In the genomic region with DNA sequence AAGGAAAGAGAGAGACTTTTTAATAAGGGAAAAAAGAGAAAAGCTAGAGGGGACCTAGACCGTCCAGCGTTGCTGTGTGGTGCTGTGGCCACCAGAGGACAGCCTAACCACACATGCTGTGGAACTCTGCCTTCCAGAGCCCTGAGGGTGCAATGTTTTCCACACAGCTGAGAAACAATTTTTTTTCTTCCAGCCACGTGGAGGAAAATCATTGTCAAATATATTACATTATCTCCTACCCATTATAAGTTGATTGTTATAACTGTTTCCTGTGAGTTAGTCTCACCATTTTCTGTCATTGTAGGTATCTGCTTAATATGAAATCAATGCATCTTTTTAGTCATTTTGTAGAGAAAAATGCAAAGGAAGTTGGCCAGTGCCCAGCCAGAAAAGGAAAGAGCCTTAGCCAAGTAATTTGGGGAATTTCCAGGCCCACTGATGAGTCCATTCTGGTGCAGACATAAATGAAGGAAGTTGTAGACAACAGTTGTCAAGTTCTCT, we compare ENCODE assay signal across 8 cellular contexts. TPM values are rescaled to one million over a fixed set of nuclear protein-coding genes. Genes with fewer than 3 reads are reported as not detected.
DNase-seq lines count a peak whose midpoint lies in the region; ATAC-seq, FAIRE-seq and TF ChIP-seq lines count a peak whose summit lies in the region.

No MANE protein-coding gene starts in this region.

- H3K27ac ChIP-seq in A549 (no peak overlapping the region), liver (ENCODE audit: low read depth in 1 of 2, low read length in 2 of 2) (peak overlapping the region in 1 of 2 donors; percentile 21)

- H3K36me3 ChIP-seq in liver (ENCODE audit: control insufficient read depth in 4 of 4, insufficient read depth in 3 of 4, low read depth in 1 of 4, low read length in 3 of 4) = no peaks in the 10 kb centered on the region

- peak; percentile 92 to 97 for ATAC-seq in A549
- ATAC-seq in HG02759 (IDR thresholded peaks at IDR 0.05; ENCODE audit: unreplicated experiment) = peak; percentile 99

- H3K4me1 ChIP-seq in A549 (no peaks in the 10 kb centered on the region), liver (ENCODE audit: control insufficient read depth in 4 of 4, insufficient read depth in 4 of 4, low read length in 3 of 4) (no peaks in the 10 kb centered on the region)

- no peak for TF ChIP-seq EP300 in A549 (IDR thresholded peaks at IDR 0.05)

- H3K9me3 ChIP-seq in A549 = no peaks in the 10 kb centered on the region
- H3K9me3 ChIP-seq in liver (ENCODE audit: control insufficient read depth in 4 of 4, low read length in 3 of 4) = no peaks in the 10 kb centered on the region

- peak; percentile 60 to 62 for DNase-seq in A549 (ENCODE audit: low read depth in 1 of 2, low spot score in 1 of 2)
- DNase-seq in GM12892 (ENCODE audit: insufficient read length) = peak; percentile 20
- peak; percentile 6 to 72 (median 48) for DNase-seq in NCI-H1417 (lab: John Stamatoyannopoulos, UW)
- DNase-seq in activated CD4-positive, CD25-positive, alpha-beta regulatory T cell treated with anti-CD3 and anti-CD28 coated beads, Interleukin-2, amount 50 U/mL, for 16 hours (ENCODE audit: low read depth, low spot score) = peak; percentile 14
- peak; percentile 66 for DNase-seq in cerebellum (ENCODE audit: low spot score)
- DNase-seq in stimulated activated CD4-positive, alpha-beta T cell treated with anti-CD3 and anti-CD28 coated beads, TNF-alpha, amount 100 ng/mL, for 48 hours (ENCODE audit: low read depth in 3 of 3) = peak; percentile 23 to 44 (median 40)

- no peak overlapping the region for H3K9ac ChIP-seq in liver (ENCODE audit: low read depth in 1 of 2, low read length in 2 of 2)

- TF ChIP-seq CTCF in A549 (IDR thresholded peaks at IDR 0.05) = peak; percentile 98
- peak; percentile 99 for TF ChIP-seq CTCF in liver (IDR thresholded peaks at IDR 0.05; ENCODE audit: low read depth, low read length, missing input control)

- no peak for FAIRE-seq in A549 (lab: Jason Lieb, UNC)
- peak; percentile 50 for FAIRE-seq in GM12892 (lab: Jason Lieb, UNC)

- no peak overlapping the region for H3K4me3 ChIP-seq in A549
- H3K4me3 ChIP-seq in liver (ENCODE audit: low read depth in 1 of 3, low read length in 3 of 3) = no peak overlapping the region

- no peak overlapping the region for H3K4me2 ChIP-seq in A549

- 0% methylated on average over 3 of the region's 3 CpGs for WGBS in A549 (ENCODE audit: missing lambda C conversion rate)
- WGBS in liver = 0% methylated on average over 3 of the region's 3 CpGs

- POLR2A ChIA-PET in A549 (lab: Yijun Ruan, JAX) = interaction anchor here (2.3 kb wide), 1 partner anchor 71 kb away, joined by 9 read pairs; the partner anchor contains the start of gene GCFC2

- CTCF ChIA-PET in A549 (lab: Yijun Ruan, JAX) = interaction anchor here (0.6 to 8.6 kb wide), 28 partner anchors 10 to 779 kb away, joined by 3 to 85 read pairs (median 5); no protein-coding TSS in a partner anchor

- no peak for TF ChIP-seq POLR2A in A549 (IDR thresholded peaks at IDR 0.05; ENCODE audit: low read length)
- no peak for TF ChIP-seq POLR2A in GM12892 (IDR thresholded peaks at IDR 0.05; ENCODE audit: low read depth, low read length)

- H3K27me3 ChIP-seq in liver (ENCODE audit: control insufficient read depth in 4 of 4, insufficient read depth in 4 of 4, low read length in 3 of 4) = no peaks in the 10 kb centered on the region

- TF ChIP-seq RAD21 in A549 (conservative IDR thresholded peaks at IDR 0.05 in 1 of 2, IDR thresholded peaks at IDR 0.05 in 1 of 2) (peak; percentile 88 to 94), liver (IDR thresholded peaks at IDR 0.05) (peak; percentile 97)

TF ChIP-seq in A549, 52 proteins besides CTCF, POLR2A, EP300 and RAD21:
- peak; percentile 84 for TF ChIP-seq SMC3 (IDR thresholded peaks at IDR 0.05)
- 0 out of 2 replicates have a peak, but pooled peaks have one; percentile 27 for TF ChIP-seq MAX (IDR thresholded peaks at IDR 0.05)
- no peak for TF ChIP-seq MAFK (IDR thresholded peaks at IDR 0.05; ENCODE audit: partially characterized antibody)

TF ChIP-seq in liver, 16 proteins besides CTCF, POLR2A, EP300 and RAD21:
- TF ChIP-seq TAF1 (conservative IDR thresholded peaks at IDR 0.05) (no peak), MAX (IDR thresholded peaks at IDR 0.05) (peak; percentile 52), HNF4A (conservative IDR thresholded peaks at IDR 0.05) (peak in 1 of 2 donors; percentile 10), EGR1 (IDR thresholded peaks at IDR 0.05; ENCODE audit: low read depth in 2 of 2) (no peak)

RNA-seq across cellular contexts. Expression of gene MRPL19, which starts 5.9 kb away (rescaled TPM):
- polyA plus RNA-seq in A549 (2011; rRNA removed) = 88.6 and 147 TPM in 2 replicates
- polyA plus RNA-seq in A549 (2012; cell fraction: cytosol; rRNA removed) = 42.4 and 46.5 TPM in 2 replicates
- 20.8 and 21.5 TPM in 2 replicates for polyA plus RNA-seq in A549 (2012; cell fraction: nucleus; rRNA removed)
- 70.5 to 75.9 TPM (median 75.7 TPM) in 3 replicates for polyA plus RNA-seq in A549 (2017; fragmentation: RNase III; extraction: RNeasy Plus Mini Kit Qiagen cat#74134 plus additional on column Dnase treatment)
- 18.5 and 23.0 TPM in 2 replicates for polyA minus RNA-seq in A549 (2011; rRNA and poly(A)+ RNA removed)
- polyA plus RNA-seq in GM12892 (2012; ENCODE audit: missing spikeins) = 39.0 TPM
- total RNA-seq in cerebellum = 40.3 TPM
- 10 to 100 TPM; 34.8 to 35.6 TPM for total RNA-seq in liver
- 10 to 100 TPM; 49.5 to 58.5 TPM for polyA plus RNA-seq in liver

Comparison
In these comparisons a context has a peak if more than half of its experiments do, and no peak if none do; other contexts are left out.
1. DNase-seq: peak in every context shown above with its lines; median percentile 66 in cerebellum; 61 in A549; 48 in NCI-H1417; 40 in stimulated activated CD4-positive, alpha-beta T cell treated with anti-CD3 and anti-CD28 coated beads, TNF-alpha, amount 100 ng/mL, for 48 hours; 20 in GM12892; 14 in activated CD4-positive, CD25-positive, alpha-beta regulatory T cell treated with anti-CD3 and anti-CD28 coated beads, Interleukin-2, amount 50 U/mL, for 16 hours.